In genomic region chr2:10424916-10425505, GRCh38 we compare ENCODE assay signal across 14 cellular contexts. TPM values are rescaled to one million over a fixed set of nuclear protein-coding genes. Genes with fewer than 3 reads are reported as not detected.
A peak's percentile ranks its signal among the peaks of the same experiment; 100 is the strongest.
DNase-seq lines count a peak whose midpoint lies in the region; ATAC-seq and TF ChIP-seq lines count a peak whose summit lies in the region.
"Had no signal": no experiment of that assay in that cellular context is flagged by ENCODE, and none has a peak within 500 bp of the region (broad histone marks: within the 10 kb centered on the region; RNA-seq: fewer than 3 reads in every experiment).

No MANE protein-coding gene starts in this region.

- no peak for TF ChIP-seq POLR2A in IMR-90 (IDR thresholded peaks at IDR 0.05; ENCODE audit: low read depth, low read length)

- in situ Hi-C loops in IMR-90 (cut with MboI; ENCODE audit: low sequenced_read_pairs) = loop anchor here (10.0 kb wide), 1 partner anchor 620 kb away; no protein-coding TSS in a partner anchor

- H3K9ac ChIP-seq in IMR-90 (ENCODE audit: low read depth, low read length) (no peak overlapping the region), mesenchymal stem cell (ENCODE audit: low read length) (no peak overlapping the region)
- H3K9ac ChIP-seq: GM23248 had no signal

- H3K27ac ChIP-seq in IMR-90 (ENCODE audit: insufficient read depth, low read length) = no peak overlapping the region
- H3K27ac ChIP-seq in mesenchymal stem cell (ENCODE audit: low read length, poor library complexity, severe bottlenecking) = no peak overlapping the region
- no peak overlapping the region for H3K27ac ChIP-seq in upper lobe of right lung
- H3K27ac ChIP-seq: A549, GM23248, HL-60 had no signal

- DNase-seq in IMR-90 = no peak
- DNase-seq in mesenchymal stem cell = no peak
- DNase-seq in upper lobe of right lung = no peak
- no peak for DNase-seq in type B pancreatic cell (ENCODE audit: extremely low spot score, unreplicated experiment)
- DNase-seq in RPMI8226 = no peak
- DNase-seq in glutamatergic neuron = no peak
- DNase-seq: Calu3; CD4-positive, alpha-beta T cell; DMS 273 treated with DMSO at 0.1 percent for 48 hours; GM23248 had no signal

- H3K4me1 Mint-ChIP-seq in type B pancreatic cell (ENCODE audit: unreplicated experiment) (peaks cover 5% of the 10 kb centered on the region), glutamatergic neuron (ENCODE audit: low read depth, unreplicated experiment) (no peaks in the 10 kb centered on the region)

- no peak overlapping the region for H2AK5ac ChIP-seq in IMR-90 (ENCODE audit: low read depth, low read length)
- H2AK5ac ChIP-seq in mesenchymal stem cell (ENCODE audit: low read length, severe bottlenecking) = peak overlapping the region; percentile 72

- no peak overlapping the region for H2BK20ac ChIP-seq in IMR-90 (ENCODE audit: low read depth, low read length)

- H3K9me3 ChIP-seq in IMR-90 (ENCODE audit: control insufficient read depth, insufficient read depth, low read length) (no peaks in the 10 kb centered on the region), mesenchymal stem cell (ENCODE audit: control insufficient read depth, low read length) (no peaks in the 10 kb centered on the region), upper lobe of right lung (no peaks in the 10 kb centered on the region)
- H3K9me3 ChIP-seq: A549 had no signal

- BruUV-seq in IMR-90 (replicated peaks; lab: Mats Ljungman, UMichigan) = no TSS peak

- H3K4ac ChIP-seq in IMR-90 (ENCODE audit: low read depth, low read length) = no peak overlapping the region
- H3K4ac ChIP-seq in mesenchymal stem cell (ENCODE audit: low read depth in 1 of 2, low read length in 2 of 2) = no peak overlapping the region

- no peaks in the 10 kb centered on the region for H3K9me1 ChIP-seq in IMR-90 (ENCODE audit: insufficient read depth, low read length)

- intact Hi-C loops in IMR-90 (cut with micrococcal nuclease) = no loop called here
- intact Hi-C loops in upper lobe of right lung (cut with DNase I) = no loop called here

- dilution Hi-C loops in IMR-90 (cut with HindIII; ENCODE audit: low sequenced_read_pairs, unreplicated experiment) = no loop called here

- H2BK12ac ChIP-seq in mesenchymal stem cell (ENCODE audit: low read length in 2 of 2) = no peak overlapping the region

- H4K8ac ChIP-seq in IMR-90 (ENCODE audit: low read depth in 2 of 2, low read length in 2 of 2) = no peak overlapping the region
- H4K8ac ChIP-seq in mesenchymal stem cell (ENCODE audit: low read length) = no peak overlapping the region

- H3K27me3 Mint-ChIP-seq in type B pancreatic cell (no peaks in the 10 kb centered on the region), glutamatergic neuron (ENCODE audit: unreplicated experiment) (no peaks in the 10 kb centered on the region)
- H3K27me3 Mint-ChIP-seq: CD4-positive, alpha-beta T cell had no signal

- POLR2A ChIA-PET in IMR-90 (lab: Charles Lee; ENCODE audit: unreplicated experiment) = no interaction called here

- ATAC-seq in IMR-90 (ENCODE audit: low read depth) = no peak
- peak; percentile 23 for ATAC-seq in esophagus mucosa
- ATAC-seq in upper lobe of right lung = peak; percentile 3
- ATAC-seq: HCT116 had no signal

- no peak overlapping the region for H4K91ac ChIP-seq in IMR-90 (ENCODE audit: insufficient read depth, low read depth, low read length)
- no peak overlapping the region for H4K91ac ChIP-seq in mesenchymal stem cell (ENCODE audit: low read length)

- peaks cover 7% of the 10 kb centered on the region; the same call in 1 of the 2 replicates for H3K4me1 ChIP-seq in IMR-90 (ENCODE audit: control insufficient read depth, insufficient read depth, low read length)
- peaks cover 29% of the 10 kb centered on the region for H3K4me1 ChIP-seq in mesenchymal stem cell (ENCODE audit: control insufficient read depth, insufficient read depth, low read depth, low read length)
- H3K4me1 ChIP-seq in upper lobe of right lung = no peaks in the 10 kb centered on the region
- H3K4me1 ChIP-seq: A549 had no signal

- H2BK5ac ChIP-seq in IMR-90 (ENCODE audit: low read depth, low read length, poor library complexity, severe bottlenecking) (no peak overlapping the region), mesenchymal stem cell (ENCODE audit: low read depth, low read length, poor library complexity, severe bottlenecking) (no peak overlapping the region)

- no peak overlapping the region for H3K56ac ChIP-seq in IMR-90 (ENCODE audit: extremely low read depth, insufficient read depth, low read length)

- H3K36me3 ChIP-seq in IMR-90 (ENCODE audit: control insufficient read depth, insufficient read depth, low read length) (peaks cover 7% of the 10 kb centered on the region; the same call in 1 of the 2 replicates), mesenchymal stem cell (ENCODE audit: control insufficient read depth in 1 of 2, insufficient read depth in 2 of 2, low read depth in 1 of 2, low read length in 2 of 2) (peaks cover 11 to 35% of the 10 kb centered on the region in 2 experiments), upper lobe of right lung (peaks cover 77% of the 10 kb centered on the region)

- H4K20me1 ChIP-seq in IMR-90 (ENCODE audit: insufficient read depth, low read length) = peaks cover 4% of the 10 kb centered on the region; the same call in 1 of the 2 replicates

- H3K27ac Mint-ChIP-seq in type B pancreatic cell (no peak overlapping the region), glutamatergic neuron (ENCODE audit: unreplicated experiment) (no peak overlapping the region)
- H3K27ac Mint-ChIP-seq: CD4-positive, alpha-beta T cell had no signal

- H2AK9ac ChIP-seq in IMR-90 (replicated peaks; ENCODE audit: low read depth, low read length, poor library complexity) = no peak overlapping the region

- H2BK15ac ChIP-seq in IMR-90 (ENCODE audit: low read depth, low read length) (no peak overlapping the region), mesenchymal stem cell (ENCODE audit: low read depth, poor library complexity, severe bottlenecking) (no peak overlapping the region)

- no peak overlapping the region for H3K4me2 ChIP-seq in IMR-90 (ENCODE audit: low read depth, low read length)
- no peak overlapping the region for H3K4me2 ChIP-seq in mesenchymal stem cell (ENCODE audit: low read length, poor library complexity, severe bottlenecking)
- H3K4me2 ChIP-seq: A549 had no signal

- peaks cover 4% of the 10 kb centered on the region for H3K36me3 Mint-ChIP-seq in type B pancreatic cell
- H3K36me3 Mint-ChIP-seq in glutamatergic neuron (ENCODE audit: unreplicated experiment) = no peaks in the 10 kb centered on the region

- no peak overlapping the region for H4K5ac ChIP-seq in IMR-90 (ENCODE audit: low read depth, low read length)

- no peak for TF ChIP-seq RAD21 in IMR-90 (IDR thresholded peaks at IDR 0.05; ENCODE audit: low read length)

- H3K4me3 Mint-ChIP-seq in type B pancreatic cell (no peak overlapping the region), glutamatergic neuron (ENCODE audit: unreplicated experiment) (no peak overlapping the region)
- H3K4me3 Mint-ChIP-seq: CD4-positive, alpha-beta T cell had no signal

- TF ChIP-seq CTCF in IMR-90 (conservative IDR thresholded peaks at IDR 0.05; ENCODE audit: low read depth, low read length) (no peak), upper lobe of right lung (IDR thresholded peaks at IDR 0.05) (no peak), type B pancreatic cell (conservative IDR thresholded peaks at IDR 0.05) (no peak), glutamatergic neuron (IDR thresholded peaks at IDR 0.05; ENCODE audit: partially characterized antibody, unreplicated experiment) (no peak)

- H3K23ac ChIP-seq in IMR-90 (ENCODE audit: low read depth, low read length) = no peak overlapping the region
- H3K23ac ChIP-seq in mesenchymal stem cell (ENCODE audit: low read length in 2 of 2) = no peak overlapping the region

- H3K14ac ChIP-seq in IMR-90 (replicated peaks; ENCODE audit: low read depth, low read length) = no peak overlapping the region
- H3K14ac ChIP-seq in mesenchymal stem cell (ENCODE audit: low read length in 2 of 2) = no peak overlapping the region

- H3K18ac ChIP-seq in IMR-90 (ENCODE audit: low read depth, low read length) (no peak overlapping the region), mesenchymal stem cell (ENCODE audit: low read depth in 1 of 2, low read length in 2 of 2) (no peak overlapping the region)

- H2BK120ac ChIP-seq in IMR-90 (ENCODE audit: low read depth, low read length) (no peak overlapping the region), mesenchymal stem cell (ENCODE audit: low read depth, low read length) (no peak overlapping the region)

- 74% methylated on average over 2 of the region's 8 CpGs; no CpG with 5 or more reads in 1 of the 2 experiments for WGBS in IMR-90 (ENCODE audit: extremely low coverage in 2 of 2, insufficient read length in 1 of 2), 2 experiments
- 89% methylated on average over 6 of the region's 8 CpGs for WGBS in mesenchymal stem cell

- H2AFZ ChIP-seq in IMR-90 (replicated peaks; ENCODE audit: low read length, poor library complexity) = peak overlapping the region; percentile 37
- no peak overlapping the region for H2AFZ ChIP-seq in mesenchymal stem cell (ENCODE audit: low read depth, low read length)
- H2AFZ ChIP-seq: GM23248 had no signal

- H3K4me3 ChIP-seq in IMR-90 (ENCODE audit: insufficient read depth, low read depth, low read length) (no peak overlapping the region), mesenchymal stem cell (ENCODE audit: insufficient read depth in 1 of 2, low read depth in 1 of 2, low read length in 2 of 2) (no peak overlapping the region), upper lobe of right lung (no peak overlapping the region)
- H3K4me3 ChIP-seq: A549, GM23248 had no signal

- H3K79me1 ChIP-seq in IMR-90 (ENCODE audit: low read depth in 1 of 2, low read length in 2 of 2) (no peaks in the 10 kb centered on the region), mesenchymal stem cell (replicated peaks; ENCODE audit: low read length, poor library complexity, severe bottlenecking) (no peaks in the 10 kb centered on the region)

- no peaks in the 10 kb centered on the region for H3K9me3 Mint-ChIP-seq in type B pancreatic cell
- H3K9me3 Mint-ChIP-seq in glutamatergic neuron (ENCODE audit: unreplicated experiment) = peaks cover 1% of the 10 kb centered on the region
- H3K9me3 Mint-ChIP-seq: CD4-positive, alpha-beta T cell had no signal

- H3K27me3 ChIP-seq in IMR-90 (ENCODE audit: control insufficient read depth, insufficient read depth, low read length) (no peaks in the 10 kb centered on the region), mesenchymal stem cell (ENCODE audit: control insufficient read depth in 1 of 2, insufficient read depth in 1 of 2, low read length in 2 of 2) (no peaks in the 10 kb centered on the region), upper lobe of right lung (no peaks in the 10 kb centered on the region)

- CTCF ChIA-PET in IMR-90 (lab: Yijun Ruan, JAX) = interaction anchor here (1.2 kb wide), 1 partner anchor 10 kb away, joined by 3 read pairs; no protein-coding TSS in a partner anchor

RNA-seq across cellular contexts. Expression of gene ODC1, which starts 23.1 kb away (rescaled TPM):
- 204 and 251 TPM in 2 replicates for total RNA-seq in IMR-90 (2012; rRNA removed)
- 103 and 117 TPM in 2 replicates for polyA plus RNA-seq in IMR-90 (2012; rRNA removed)
- polyA plus RNA-seq in IMR-90 (2012; cell fraction: cytosol; rRNA removed) = 55.7 and 87.1 TPM in 2 replicates
- polyA plus RNA-seq in IMR-90 (2012; cell fraction: nucleus; rRNA removed; ENCODE audit: low replicate concordance) = 43.7 and 137 TPM in 2 replicates
- total RNA-seq in esophagus mucosa = 21.6 TPM
- polyA plus RNA-seq in mesenchymal stem cell (2013, experiment 1 of 2) = 32.1 TPM
- 33.0 TPM for polyA plus RNA-seq in mesenchymal stem cell (2013, experiment 2 of 2)
- 50.9 TPM for total RNA-seq in upper lobe of right lung
- 60.7 and 135 TPM in 2 replicates for total RNA-seq in type B pancreatic cell (ENCODE audit: low replicate concordance)
- total RNA-seq in glutamatergic neuron (ENCODE audit: unreplicated experiment) = 88.0 TPM
